Comparison of ENCODE assay signal across 14 cellular contexts in the genomic region with DNA sequence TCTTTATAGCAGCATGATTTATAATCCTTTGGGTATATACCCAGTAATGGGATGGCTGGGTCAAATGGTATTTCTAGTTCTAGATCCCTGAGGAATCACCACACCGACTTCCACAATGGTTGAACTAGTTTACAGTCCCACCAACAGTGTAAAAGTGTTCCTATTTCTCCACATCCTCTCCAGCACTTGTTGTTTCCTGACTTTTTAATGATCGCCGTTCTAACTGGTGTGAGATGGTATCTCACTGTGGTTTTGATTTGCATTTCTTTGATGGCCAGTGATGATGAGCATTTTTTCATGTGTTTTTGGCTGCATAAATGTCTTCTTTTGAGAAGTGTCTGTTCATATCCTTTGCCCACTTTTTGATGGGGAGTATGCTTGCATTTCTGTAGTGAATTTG. TPM values are rescaled to one million over a fixed set of nuclear protein-coding genes. Genes with fewer than 3 reads are reported as not detected.
"Had no signal": no experiment of that assay in that cellular context is flagged by ENCODE, and none has a peak within 500 bp of the region (broad histone marks: within the 10 kb centered on the region; RNA-seq: fewer than 3 reads in every experiment).

No MANE protein-coding gene starts in this region.

RNA-seq across cellular contexts. Expression of gene GOLGA6L7, which starts 30.3 kb away (rescaled TPM):
- total RNA-seq: stomach, subcutaneous adipose tissue, suprapubic skin, temporal lobe, thoracic aorta, thyroid gland, tibial nerve, transverse colon, upper lobe of left lung, upper lobe of right lung, ureter, urinary bladder, uterus, vagina had no signal
- polyA plus RNA-seq: stomach, urinary bladder had no signal
